Comparison of ENCODE assay signal across 16 cellular contexts in the genomic region with DNA sequence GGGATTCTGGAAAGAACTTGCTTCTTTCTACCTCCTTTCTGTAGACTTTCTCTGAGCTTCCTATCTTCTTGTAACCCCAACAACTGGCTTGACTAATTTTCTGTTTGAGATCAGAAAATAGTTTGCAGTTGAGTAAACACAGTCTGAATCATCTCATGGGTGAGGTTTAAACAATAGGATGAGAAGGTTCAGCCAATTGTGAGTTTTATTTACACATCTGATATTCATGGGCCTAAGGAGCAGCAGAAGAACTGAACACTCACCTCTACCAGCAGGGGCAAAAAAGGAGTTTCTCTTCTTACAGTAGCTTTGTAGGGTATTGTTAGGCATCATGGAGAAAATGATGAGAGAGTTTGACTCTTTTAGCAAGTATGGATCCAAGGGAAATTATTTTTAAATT. TPM values are rescaled to one million over a fixed set of nuclear protein-coding genes. Genes with fewer than 3 reads are reported as not detected.
A peak's percentile ranks its signal among the peaks of the same experiment; 100 is the strongest.
DNase-seq lines count a peak whose midpoint lies in the region; ATAC-seq and TF ChIP-seq lines count a peak whose summit lies in the region.
"Had no signal": no experiment of that assay in that cellular context is flagged by ENCODE, and none has a peak within 500 bp of the region (broad histone marks: within the 10 kb centered on the region; RNA-seq: fewer than 3 reads in every experiment).

No MANE protein-coding gene starts in this region.

- no peak overlapping the region for H3K4me3 ChIP-seq in epithelial cell of proximal tubule (ENCODE audit: low read depth, low read length)
- H3K4me3 ChIP-seq in retinal pigment epithelial cell (ENCODE audit: low read length) = no peak overlapping the region
- no peak overlapping the region for H3K4me3 ChIP-seq in dorsolateral prefrontal cortex
- H3K4me3 ChIP-seq: pancreas, PC-9 had no signal

- TF ChIP-seq CTCF in epithelial cell of proximal tubule (conservative IDR thresholded peaks at IDR 0.05; ENCODE audit: low read depth, low read length) = peak; percentile 21
- TF ChIP-seq CTCF in retinal pigment epithelial cell (conservative IDR thresholded peaks at IDR 0.05; ENCODE audit: low read depth, low read length) = peak; percentile 15
- TF ChIP-seq CTCF in dorsolateral prefrontal cortex (IDR thresholded peaks at IDR 0.05 in 54 of 56, conservative IDR thresholded peaks at IDR 0.05 in 2 of 56; ENCODE audit: low read depth in 1 of 56, partially characterized antibody in 56 of 56) = no peak

- no peak for ATAC-seq in HG02885 (IDR thresholded peaks at IDR 0.05; ENCODE audit: poor library complexity, unreplicated experiment)
- no peak for ATAC-seq in HG02852 (IDR thresholded peaks at IDR 0.05; ENCODE audit: unreplicated experiment)
- ATAC-seq: left cardiac atrium, WTC11 had no signal

- H3K27ac ChIP-seq in dorsolateral prefrontal cortex = no peak overlapping the region
- H3K27ac ChIP-seq: pancreas, PC-9 had no signal

- H3K27me3 ChIP-seq in dorsolateral prefrontal cortex = no peaks in the 10 kb centered on the region
- H3K27me3 ChIP-seq: pancreas had no signal

- DNase-seq in EL (peak; percentile 80), NCI-H69 (lab: John Stamatoyannopoulos, UW) (peak; percentile 75), epithelial cell of proximal tubule (ENCODE audit: low read depth) (peak; percentile 50), retinal pigment epithelial cell (ENCODE audit: low read depth) (peak; percentile 16), dorsolateral prefrontal cortex (no peak)
- no peak for DNase-seq in activated CD4-positive, alpha-beta T cell treated with anti-CD3 and anti-CD28 coated beads, Interleukin-2, amount 50 U/mL, for 48 hours
- DNase-seq: activated gamma-delta T cell treated with Interleukin-2 at 50 U/mL for 16 hours, DMS79, H7, left cardiac atrium, NCI-H1092 treated with DMSO at 0.1 percent for 48 hours, pancreas, PC-9 had no signal

- intact Hi-C loops in dorsolateral prefrontal cortex (cut with DNase I) = no loop called here

RNA-seq across cellular contexts. Expression of a gene that starts 54.2 kb away (rescaled TPM):
- 9.9 and 10.6 TPM in 2 replicates for total RNA-seq in epithelial cell of proximal tubule
- 10 to 100 TPM; 27.6 to 57.4 (median 39.4) TPM for total RNA-seq in dorsolateral prefrontal cortex

RNA-seq across cellular contexts. Expression of a gene that starts 54.4 kb away (rescaled TPM):
- total RNA-seq in epithelial cell of proximal tubule = 3.2 and 6.6 TPM in 2 replicates
- total RNA-seq in dorsolateral prefrontal cortex = 10 to 100 TPM in 34 of 120 experiments, 1 to 10 TPM in 86; 1.9 to 17.2 (median 8.4) TPM

Comparison
In these comparisons a context has a peak if more than half of its experiments do, and no peak if none do; other contexts are left out.
1. DNase-seq: peak in EL (single experiment), NCI-H69 (single experiment), epithelial cell of proximal tubule (single experiment) and retinal pigment epithelial cell (single experiment); none in dorsolateral prefrontal cortex (0 of 10) and activated CD4-positive, alpha-beta T cell treated with anti-CD3 and anti-CD28 coated beads, Interleukin-2, amount 50 U/mL, for 48 hours (0 of 2).
2. CTCF ChIP-seq: peak in epithelial cell of proximal tubule (single experiment) and retinal pigment epithelial cell (single experiment); none in dorsolateral prefrontal cortex (0 of 56).